8 cellular contexts compared by ENCODE assay signal in genomic region chr14:99793213-99794155, GRCh38. TPM values are rescaled to one million over a fixed set of nuclear protein-coding genes. Genes with fewer than 3 reads are reported as not detected.
DNase-seq lines count a peak whose midpoint lies in the region; ATAC-seq and TF ChIP-seq lines count a peak whose summit lies in the region.

TSS of gene EML1 (plus strand) at chr14:99793413. CDS start at chr14:99793477, 64 bp downstream.

- DNase-seq in OCI-LY7 (ENCODE audit: low spot score), result peak; percentile 78
- peak; percentile 85 for DNase-seq in fibroblast of gingiva (ENCODE audit: low read depth)
- DNase-seq in naive B cell, result peak; percentile 60
- peak; percentile 37 to 55 for DNase-seq in stimulated activated CD8-positive, alpha-beta memory T cell treated with anti-CD3 and anti-CD28 coated beads, Interleukin-7, amount 100 ng/mL, for 48 hours (ENCODE audit: extremely low read depth in 1 of 2, low read depth in 1 of 2)

- H3K27ac ChIP-seq in C4-2B (peak within 1 kb of the TSS; percentile 69), OCI-LY7 (ENCODE audit: low read depth, low read length, poor library complexity, severe bottlenecking) (no peak within 1 kb of the TSS)

- H3K9me3 ChIP-seq in OCI-LY7 (ENCODE audit: low read length), result no peaks in the 10 kb centered on the region

- peaks cover 4% of the 10 kb centered on the region for H3K4me1 Mint-ChIP-seq in activated T-helper 17 cell treated with anti-CD3 and anti-CD28 coated beads, Interleukin-2, amount 50 U/mL, for 72 hours
- peaks cover 0 to 5% (median 0%) of the 10 kb centered on the region in 3 donors for H3K4me1 Mint-ChIP-seq in naive B cell

- peaks cover 3% of the 10 kb centered on the region for H3K4me1 ChIP-seq in OCI-LY7 (ENCODE audit: insufficient read depth, low read length, poor library complexity, severe bottlenecking)

- H3K36me3 ChIP-seq in OCI-LY7 (ENCODE audit: insufficient read depth, low read length), result no peaks in the 10 kb centered on the region

- POLR2A ChIA-PET in OCI-LY7 (lab: Charles Lee), result no interaction called here

- ATAC-seq in GM19372 (IDR thresholded peaks at IDR 0.05; ENCODE audit: low read depth, unreplicated experiment) (peak; percentile 91), HG03460 (IDR thresholded peaks at IDR 0.05; ENCODE audit: unreplicated experiment) (peak; percentile 91), naive B cell (ENCODE audit: low read depth in 2 of 2) (peak; percentile 93 to 97)
- ATAC-seq in activated T-helper 17 cell treated with anti-CD3 and anti-CD28 coated beads, Interleukin-2, amount 50 U/mL, for 72 hours (replicated peaks), result peak; percentile 92

- H3K4me3 Mint-ChIP-seq in activated T-helper 17 cell treated with anti-CD3 and anti-CD28 coated beads, Interleukin-2, amount 50 U/mL, for 72 hours, result peak within 1 kb of the TSS; percentile 51
- peak within 1 kb of the TSS; percentile 64 to 82 (median 72) for H3K4me3 Mint-ChIP-seq in naive B cell

- no peaks in the 10 kb centered on the region for H3K9me2 ChIP-seq in OCI-LY7 (ENCODE audit: insufficient read depth, low read length)

- no peaks in the 10 kb centered on the region for H3K9me3 Mint-ChIP-seq in activated T-helper 17 cell treated with anti-CD3 and anti-CD28 coated beads, Interleukin-2, amount 50 U/mL, for 72 hours
- peaks cover 0 to 10% (median 3%) of the 10 kb centered on the region in 7 donors for H3K9me3 Mint-ChIP-seq in naive B cell

- CTCF ChIA-PET in OCI-LY7 (lab: Charles Lee; ENCODE audit: unreplicated experiment), result interaction anchor here (0.9 kb wide), 1 partner anchor 217 kb away, joined by 3 read pairs; no protein-coding TSS in a partner anchor

- H3K4me3 ChIP-seq in OCI-LY7 (ENCODE audit: low read depth, low read length, poor library complexity, severe bottlenecking), result peak within 1 kb of the TSS; percentile 47

- no TSS peak for BruUV-seq in OCI-LY7 (replicated peaks; lab: Mats Ljungman, UMichigan)

- no peaks in the 10 kb centered on the region for H3K79me2 ChIP-seq in OCI-LY7 (ENCODE audit: insufficient read depth, low read depth, low read length)

- no peak within 1 kb of the TSS for H2AFZ ChIP-seq in OCI-LY7 (ENCODE audit: low read length)

- TF ChIP-seq CTCF in C4-2B (conservative IDR thresholded peaks at IDR 0.05), result peak; percentile 88
- TF ChIP-seq CTCF in OCI-LY7 (conservative IDR thresholded peaks at IDR 0.05; ENCODE audit: low read length), result no peak

- H3K4me2 ChIP-seq in OCI-LY7 (ENCODE audit: low read length), result peak within 1 kb of the TSS; percentile 55; the same call in 1 of the 2 replicates

- H4K20me1 ChIP-seq in OCI-LY7 (ENCODE audit: insufficient read depth, low read length), result no peaks in the 10 kb centered on the region

- peak within 1 kb of the TSS; percentile 18 for H3K27ac Mint-ChIP-seq in activated T-helper 17 cell treated with anti-CD3 and anti-CD28 coated beads, Interleukin-2, amount 50 U/mL, for 72 hours
- H3K27ac Mint-ChIP-seq in naive B cell, result peak within 1 kb of the TSS in 1 of 6 donors; percentile 56

- H3K36me3 Mint-ChIP-seq in activated T-helper 17 cell treated with anti-CD3 and anti-CD28 coated beads, Interleukin-2, amount 50 U/mL, for 72 hours (ENCODE audit: low read depth), result no peaks in the 10 kb centered on the region
- H3K36me3 Mint-ChIP-seq in naive B cell, result no peaks in the 10 kb centered on the region

- intact Hi-C loops in OCI-LY7 (cut with micrococcal nuclease; ENCODE audit: unreplicated experiment), result loop anchor here (5.0 kb wide), 1 partner anchor 106 kb away; no protein-coding TSS in a partner anchor

- peaks cover 4% of the 10 kb centered on the region for H3K27me3 Mint-ChIP-seq in activated T-helper 17 cell treated with anti-CD3 and anti-CD28 coated beads, Interleukin-2, amount 50 U/mL, for 72 hours
- peaks cover 40 to 65% (median 62%) of the 10 kb centered on the region in 3 donors for H3K27me3 Mint-ChIP-seq in naive B cell

RNA-seq across cellular contexts. Expression of gene EML1, which starts in this region (rescaled TPM):
- not detected in 2 replicates for total RNA-seq in OCI-LY7 (2014; rRNA removed; shearing (Covaris generic))
- total RNA-seq in OCI-LY7 (2022), result not detected in 2 replicates
- 1 to 10 TPM in 1 of 2 donors, under 1 TPM in 1; 0.54 to 3.6 TPM for total RNA-seq in activated T-helper 17 cell treated with anti-CD3 and anti-CD28 coated beads, Interleukin-2, amount 50 U/mL, for 72 hours
- not detected for polyA plus RNA-seq in naive B cell (ENCODE audit: low read depth in 6 of 6)

Comparison
In these comparisons a context has a peak if more than half of its experiments do, and no peak if none do; other contexts are left out.
1. Peak in DNase-seq, H3K4me3 ChIP-seq and H3K4me2 ChIP-seq in OCI-LY7; RNA of the gene not detected or under 1 TPM.
2. Peak in DNase-seq and ATAC-seq in naive B cell; RNA of the gene not detected or under 1 TPM.